Comparison of ENCODE assay signal across 12 cellular contexts in genomic region chr14:66662374-66662773, GRCh38.
A peak's percentile ranks its signal among the peaks of the same experiment; 100 is the strongest.
DNase-seq lines count a peak whose midpoint lies in the region; ATAC-seq and TF ChIP-seq lines count a peak whose summit lies in the region.
"Had no signal": no experiment of that assay in that cellular context is flagged by ENCODE, and none has a peak within 500 bp of the region (broad histone marks: within the 10 kb centered on the region; RNA-seq: fewer than 3 reads in every experiment).

No MANE protein-coding gene starts in this region.

- TF ChIP-seq RAD21 in SK-N-SH (IDR thresholded peaks at IDR 0.05; ENCODE audit: low read length): peak; percentile 50

- H3K27ac ChIP-seq in heart left ventricle: no peak overlapping the region
- no peak overlapping the region for H3K27ac ChIP-seq in right atrium auricular region
- no peak overlapping the region for H3K27ac ChIP-seq in SK-N-SH (ENCODE audit: low read depth in 2 of 2, low read length in 1 of 2)
- no peak overlapping the region for H3K27ac ChIP-seq in upper lobe of right lung
- H3K27ac ChIP-seq: skin epidermis had no signal

- POLR2A ChIA-PET in SK-N-SH (lab: Yijun Ruan, JAX): no interaction called here

- H3K9ac ChIP-seq in SK-N-SH: no peak overlapping the region

- H3F3A ChIP-seq in SK-N-SH (replicated peaks; ENCODE audit: insufficient read depth): peaks cover 4% of the 10 kb centered on the region

- DNase-seq in heart left ventricle (no peak), right atrium auricular region (ENCODE audit: low spot score) (no peak), SK-N-SH (no peak), glomerular visceral epithelial cell (ENCODE audit: extremely low spot score) (peak; percentile 15), upper lobe of right lung (no peak), SHP77 treated with DMSO at 0.1 percent for 48 hours (lab: John Stamatoyannopoulos, UW) (no peak), SHP77 (lab: John Stamatoyannopoulos, UW) (no peak), GF-D8 (lab: John Stamatoyannopoulos, UW) (no peak)
- DNase-seq: NCI-H1436 treated with DMSO at 0.1 percent for 48 hours, T-cell had no signal

- H3K4me3 ChIP-seq in heart left ventricle (no peak overlapping the region), right atrium auricular region (no peak overlapping the region), SK-N-SH (ENCODE audit: low read depth in 2 of 2, low read length in 1 of 2) (no peak overlapping the region), upper lobe of right lung (no peak overlapping the region)
- H3K4me3 ChIP-seq: skin epidermis had no signal

- peak in 9 of 12 donors; percentile 20 to 53 (median 36) for TF ChIP-seq CTCF in heart left ventricle (IDR thresholded peaks at IDR 0.05)
- peak in 1 of 2 donors; percentile 39 for TF ChIP-seq CTCF in right atrium auricular region (IDR thresholded peaks at IDR 0.05)
- TF ChIP-seq CTCF in SK-N-SH (IDR thresholded peaks at IDR 0.05): peak; percentile 51
- TF ChIP-seq CTCF in upper lobe of right lung (IDR thresholded peaks at IDR 0.05): peak; percentile 35

- no peaks in the 10 kb centered on the region for H3K79me2 ChIP-seq in SK-N-SH (ENCODE audit: insufficient read depth)

- intact Hi-C loops in heart left ventricle (cut with DNase I): loop anchor here in 6 of 10 donors (5.0 to 10.0 kb wide), 5 partner anchors 35 to 168 kb away; partner anchors contain the start of gene GPHN (in 1 of the 6)
- intact Hi-C loops in upper lobe of right lung (cut with DNase I): no loop called here

- WGBS in heart left ventricle, 4 donors: 67 to 78% (median 75%) methylated on average over 4 of the region's 4 CpGs
- 46% methylated on average over 4 of the region's 4 CpGs for WGBS in SK-N-SH (ENCODE audit: low lambda C conversion rate)

- no peaks in the 10 kb centered on the region for H3K4me1 ChIP-seq in heart left ventricle
- H3K4me1 ChIP-seq in right atrium auricular region: no peaks in the 10 kb centered on the region
- H3K4me1 ChIP-seq in SK-N-SH (ENCODE audit: control insufficient read depth in 1 of 2, insufficient read depth in 2 of 2, low read depth in 1 of 2, low read length in 1 of 2): no peaks in the 10 kb centered on the region
- no peaks in the 10 kb centered on the region for H3K4me1 ChIP-seq in upper lobe of right lung

- no peaks in the 10 kb centered on the region for H3K36me3 ChIP-seq in heart left ventricle
- H3K36me3 ChIP-seq in right atrium auricular region: no peaks in the 10 kb centered on the region
- no peaks in the 10 kb centered on the region for H3K36me3 ChIP-seq in SK-N-SH (replicated peaks in 1 of 2; ENCODE audit: control insufficient read depth in 1 of 2, insufficient read depth in 2 of 2, low read length in 1 of 2)
- H3K36me3 ChIP-seq in upper lobe of right lung: no peaks in the 10 kb centered on the region

- H3K9me3 ChIP-seq in heart left ventricle (peaks cover 0 to 26% (median 10%) of the 10 kb centered on the region in 12 donors), right atrium auricular region (peaks cover 0 to 9% of the 10 kb centered on the region in 2 donors), SK-N-SH (peaks cover 8% of the 10 kb centered on the region; the same call in 1 of the 2 replicates), upper lobe of right lung (peaks cover 6% of the 10 kb centered on the region)

- TF ChIP-seq EP300 in SK-N-SH (IDR thresholded peaks at IDR 0.05; ENCODE audit: borderline replicate concordance in 1 of 2, low read depth in 1 of 2, low read length in 1 of 2): no peak

- no peaks in the 10 kb centered on the region for H3K9me2 ChIP-seq in SK-N-SH

- H3K27me3 ChIP-seq in heart left ventricle (no peaks in the 10 kb centered on the region), right atrium auricular region (no peaks in the 10 kb centered on the region), SK-N-SH (ENCODE audit: insufficient read depth) (no peaks in the 10 kb centered on the region), upper lobe of right lung (no peaks in the 10 kb centered on the region)

- no peak overlapping the region for H3K4me2 ChIP-seq in SK-N-SH

- CTCF ChIA-PET in SK-N-SH (lab: Yijun Ruan, JAX): interaction anchor here (0.9 to 1.6 kb wide), 4 partner anchors 14 to 303 kb away, joined by 3 read pairs; no protein-coding TSS in a partner anchor

- TF ChIP-seq POLR2A in heart left ventricle (IDR thresholded peaks at IDR 0.05): no peak

- no peak overlapping the region for H2AFZ ChIP-seq in SK-N-SH (ENCODE audit: low read depth)

- H4K20me1 ChIP-seq in SK-N-SH (ENCODE audit: insufficient read depth): no peaks in the 10 kb centered on the region

- ATAC-seq in heart left ventricle: no peak
- peak; percentile 59 for ATAC-seq in upper lobe of right lung
- ATAC-seq: stimulated activated effector memory CD8-positive, alpha-beta T cell treated with anti-CD3 and anti-CD28 coated beads, Interleukin-12 subunit alpha, Interleukin-12 subunit beta, amount 100 ng/mL, for 72 hours; T-cell had no signal

TF ChIP-seq in SK-N-SH, 30 proteins besides CTCF, POLR2A, EP300 and RAD21:
- TF ChIP-seq SMC3 (IDR thresholded peaks at IDR 0.05; ENCODE audit: low read depth, low read length) (peak; percentile 35; the same call in 1 of the 2 replicates), MAX (IDR thresholded peaks at IDR 0.05; ENCODE audit: low read depth) (no peak)
